Comparison of ENCODE assay signal across 16 cellular contexts in genomic region chr5:159913048-159913447, GRCh38. TPM values are rescaled to one million over a fixed set of nuclear protein-coding genes. Genes with fewer than 3 reads are reported as not detected.
DNase-seq lines count a peak whose midpoint lies in the region; ATAC-seq and TF ChIP-seq lines count a peak whose summit lies in the region.
"Had no signal": no experiment of that assay in that cellular context is flagged by ENCODE, and none has a peak within 500 bp of the region (broad histone marks: within the 10 kb centered on the region; RNA-seq: fewer than 3 reads in every experiment).

No MANE protein-coding gene starts in this region.

- peaks cover 40% of the 10 kb centered on the region for H3K27me3 Mint-ChIP-seq in activated CD4-positive, alpha-beta T cell treated with anti-CD3 and anti-CD28 coated beads, Interleukin-2, amount 10 ng/mL, durations not matched to agents 24 days and 14 days

- dilution Hi-C loops in mammary epithelial cell (cut with HindIII; ENCODE audit: low sequenced_read_pairs) = no loop called here

- H2AFZ ChIP-seq in mammary epithelial cell (ENCODE audit: low read depth, low read length) = peak overlapping the region; percentile 33

- H3K36me3 ChIP-seq in mammary epithelial cell (ENCODE audit: insufficient read depth, low read length) (no peaks in the 10 kb centered on the region), upper lobe of right lung (no peaks in the 10 kb centered on the region)
- H3K36me3 ChIP-seq: HAP-1 had no signal

- H3K36me3 Mint-ChIP-seq in activated CD4-positive, alpha-beta T cell treated with anti-CD3 and anti-CD28 coated beads, Interleukin-2, amount 10 ng/mL, durations not matched to agents 24 days and 14 days (ENCODE audit: low read depth) = no peaks in the 10 kb centered on the region
- H3K36me3 Mint-ChIP-seq: stimulated activated effector memory CD8-positive, alpha-beta T cell treated with anti-CD3 and anti-CD28 coated beads, Interleukin-12 subunit alpha, Interleukin-12 subunit beta, amount 100 ng/mL, for 72 hours had no signal

- H3K27ac ChIP-seq in mammary epithelial cell (ENCODE audit: insufficient read depth, low read depth, low read length) (peak overlapping the region; percentile 65), upper lobe of right lung (peak overlapping the region; percentile 32)
- H3K27ac ChIP-seq: 22Rv1 had no signal

- no peaks in the 10 kb centered on the region for H3K9me3 ChIP-seq in mammary epithelial cell (replicated peaks; ENCODE audit: insufficient read depth, low read length)
- H3K9me3 ChIP-seq in upper lobe of right lung = no peaks in the 10 kb centered on the region
- H3K9me3 ChIP-seq: HAP-1 had no signal

- in situ Hi-C loops in mammary epithelial cell (cut with MboI; ENCODE audit: low sequenced_read_pairs in 2 of 2) = loop anchor here (10.0 to 25.0 kb wide), 3 partner anchors 326 to 468 kb away; no protein-coding TSS in a partner anchor

- CTCF ChIA-PET in mammary epithelial cell (lab: Charles Lee; ENCODE audit: low non-redundant PET) = interaction anchor here (0.5 to 0.6 kb wide), 3 partner anchors 20 to 74 kb away, joined by 3 to 4 read pairs (median 3); no protein-coding TSS in a partner anchor

- peaks cover 52% of the 10 kb centered on the region for H3K4me1 ChIP-seq in mammary epithelial cell (ENCODE audit: insufficient read depth, low read length)
- H3K4me1 ChIP-seq in upper lobe of right lung = peaks cover 9% of the 10 kb centered on the region
- H3K4me1 ChIP-seq: HAP-1 had no signal

- intact Hi-C loops in mammary epithelial cell (cut with micrococcal nuclease) = loop anchor here (2.0 kb wide), 1 partner anchor 74 kb away; no protein-coding TSS in a partner anchor
- intact Hi-C loops in upper lobe of right lung (cut with DNase I) = no loop called here
- intact Hi-C loops in activated CD4-positive, alpha-beta T cell treated with anti-CD3 and anti-CD28 coated beads, Interleukin-2, amount 10 ng/mL, durations not matched to agents 24 days and 14 days (cut with micrococcal nuclease) = loop anchor here (10.0 kb wide), 1 partner anchor 628 kb away; no protein-coding TSS in a partner anchor

- no peaks in the 10 kb centered on the region for H3K27me3 ChIP-seq in mammary epithelial cell (ENCODE audit: insufficient read depth, low read length)
- H3K27me3 ChIP-seq in upper lobe of right lung = no peaks in the 10 kb centered on the region

- no peak overlapping the region for H3K9ac ChIP-seq in mammary epithelial cell (ENCODE audit: insufficient read depth, low read length)

- no peak overlapping the region for H3K4me3 ChIP-seq in mammary epithelial cell (replicated peaks in 1 of 3; ENCODE audit: insufficient read depth in 1 of 3, low read depth in 2 of 3, low read length in 3 of 3)
- no peak overlapping the region for H3K4me3 ChIP-seq in upper lobe of right lung
- H3K4me3 ChIP-seq: HAP-1 had no signal

- DNase-seq in NOMO-1 treated with DMSO at 0.1 percent for 48 hours (lab: John Stamatoyannopoulos, UW; ENCODE audit: unreplicated experiment) (peak; percentile 33), NOMO-1 treated with dmso at 0.1 percent for 144 hours (lab: John Stamatoyannopoulos, UW; ENCODE audit: unreplicated experiment) (no peak), mammary epithelial cell (peak; percentile 92), kidney tubule cell (ENCODE audit: low spot score) (peak; percentile 72), upper lobe of right lung (no peak), 8988T (no peak)
- no peak for DNase-seq in stimulated activated naive CD4-positive, alpha-beta T cell treated with Interleukin-2 at 50 U/mL for 16 hours (lab: John Stamatoyannopoulos, UW)
- no peak for DNase-seq in activated CD4-positive, alpha-beta T cell treated with anti-CD3 and anti-CD28 coated beads, Interleukin-2, amount 10 ng/mL, durations not matched to agents 24 days and 14 days
- DNase-seq: activated CD8-positive, alpha-beta memory T cell treated with anti-CD3 and anti-CD28 coated beads, Interleukin-2, amount 50 U/mL, for 4 hours; glutamatergic neuron; NCI-H1417 treated with DMSO at 0.1 percent for 48 hours; stimulated activated CD4-positive, alpha-beta T cell treated with anti-CD3 and anti-CD28 coated beads, Interleukin-12 subunit alpha, Interleukin-12 subunit beta, amount 100 ng/mL, for 4 hours; T-helper 9 cell had no signal

- no peak overlapping the region for H3K27ac Mint-ChIP-seq in activated CD4-positive, alpha-beta T cell treated with anti-CD3 and anti-CD28 coated beads, Interleukin-2, amount 10 ng/mL, durations not matched to agents 24 days and 14 days
- H3K27ac Mint-ChIP-seq: stimulated activated effector memory CD8-positive, alpha-beta T cell treated with anti-CD3 and anti-CD28 coated beads, Interleukin-12 subunit alpha, Interleukin-12 subunit beta, amount 100 ng/mL, for 72 hours had no signal

- TF ChIP-seq CTCF in mammary epithelial cell (conservative IDR thresholded peaks at IDR 0.05 in 1 of 2, IDR thresholded peaks at IDR 0.05 in 1 of 2; ENCODE audit: extremely low read depth in 1 of 2, insufficient read depth in 1 of 2, low read depth in 1 of 2, low read length in 2 of 2) = no peak
- no peak for TF ChIP-seq CTCF in upper lobe of right lung (IDR thresholded peaks at IDR 0.05)

- H3K79me2 ChIP-seq in mammary epithelial cell (ENCODE audit: insufficient read depth, low read length) = no peaks in the 10 kb centered on the region

- 8% methylated on average over 6 of the region's 6 CpGs for WGBS in mammary epithelial cell (ENCODE audit: low coverage, missing lambda C conversion rate)

- H3K4me1 Mint-ChIP-seq in activated CD4-positive, alpha-beta T cell treated with anti-CD3 and anti-CD28 coated beads, Interleukin-2, amount 10 ng/mL, durations not matched to agents 24 days and 14 days = peaks cover 5% of the 10 kb centered on the region

- H3K4me3 Mint-ChIP-seq in activated CD4-positive, alpha-beta T cell treated with anti-CD3 and anti-CD28 coated beads, Interleukin-2, amount 10 ng/mL, durations not matched to agents 24 days and 14 days = no peak overlapping the region
- H3K4me3 Mint-ChIP-seq: stimulated activated effector memory CD8-positive, alpha-beta T cell treated with anti-CD3 and anti-CD28 coated beads, Interleukin-12 subunit alpha, Interleukin-12 subunit beta, amount 100 ng/mL, for 72 hours had no signal

- peak overlapping the region; percentile 39 for H3K4me2 ChIP-seq in mammary epithelial cell (ENCODE audit: insufficient read depth, low read depth, low read length)

- H3K9me3 Mint-ChIP-seq in activated CD4-positive, alpha-beta T cell treated with anti-CD3 and anti-CD28 coated beads, Interleukin-2, amount 10 ng/mL, durations not matched to agents 24 days and 14 days = no peaks in the 10 kb centered on the region
- H3K9me3 Mint-ChIP-seq: stimulated activated effector memory CD8-positive, alpha-beta T cell treated with anti-CD3 and anti-CD28 coated beads, Interleukin-12 subunit alpha, Interleukin-12 subunit beta, amount 100 ng/mL, for 72 hours had no signal

- no TSS peak for BruUV-seq in mammary epithelial cell (replicated peaks; lab: Mats Ljungman, UMichigan)

- ATAC-seq in upper lobe of right lung = no peak
- ATAC-seq: stimulated activated effector memory CD8-positive, alpha-beta T cell treated with anti-CD3 and anti-CD28 coated beads, Interleukin-12 subunit alpha, Interleukin-12 subunit beta, amount 100 ng/mL, for 72 hours had no signal

- no peaks in the 10 kb centered on the region for H4K20me1 ChIP-seq in mammary epithelial cell (ENCODE audit: insufficient read depth, low read length)

RNA-seq across cellular contexts. Expression of gene ADRA1B, which starts 3.2 kb away (rescaled TPM):
- under 1 TPM; 0.67 to 0.80 TPM for total RNA-seq in mammary epithelial cell
- polyA plus RNA-seq in mammary epithelial cell = 0.77 TPM
- 5.4 TPM for polyA minus RNA-seq in mammary epithelial cell
- total RNA-seq in upper lobe of right lung = 7.1 TPM
- not detected in 2 replicates for total RNA-seq in activated CD4-positive, alpha-beta T cell treated with anti-CD3 and anti-CD28 coated beads, Interleukin-2, amount 10 ng/mL, durations not matched to agents 24 days and 14 days

Comparison
In these comparisons a context has a peak if more than half of its experiments do, and no peak if none do; other contexts are left out.
1. DNase-seq: peak in NOMO-1 treated with DMSO at 0.1 percent for 48 hours (single experiment), mammary epithelial cell (single experiment) and kidney tubule cell (single experiment); none in NOMO-1 treated with dmso at 0.1 percent for 144 hours (single experiment), upper lobe of right lung (single experiment), 8988T (single experiment), stimulated activated naive CD4-positive, alpha-beta T cell treated with Interleukin-2 at 50 U/mL for 16 hours (single experiment) and activated CD4-positive, alpha-beta T cell treated with anti-CD3 and anti-CD28 coated beads, Interleukin-2, amount 10 ng/mL, durations not matched to agents 24 days and 14 days (single experiment).